Comparison of ENCODE assay signal across 1 cellular context in the genomic region with DNA sequence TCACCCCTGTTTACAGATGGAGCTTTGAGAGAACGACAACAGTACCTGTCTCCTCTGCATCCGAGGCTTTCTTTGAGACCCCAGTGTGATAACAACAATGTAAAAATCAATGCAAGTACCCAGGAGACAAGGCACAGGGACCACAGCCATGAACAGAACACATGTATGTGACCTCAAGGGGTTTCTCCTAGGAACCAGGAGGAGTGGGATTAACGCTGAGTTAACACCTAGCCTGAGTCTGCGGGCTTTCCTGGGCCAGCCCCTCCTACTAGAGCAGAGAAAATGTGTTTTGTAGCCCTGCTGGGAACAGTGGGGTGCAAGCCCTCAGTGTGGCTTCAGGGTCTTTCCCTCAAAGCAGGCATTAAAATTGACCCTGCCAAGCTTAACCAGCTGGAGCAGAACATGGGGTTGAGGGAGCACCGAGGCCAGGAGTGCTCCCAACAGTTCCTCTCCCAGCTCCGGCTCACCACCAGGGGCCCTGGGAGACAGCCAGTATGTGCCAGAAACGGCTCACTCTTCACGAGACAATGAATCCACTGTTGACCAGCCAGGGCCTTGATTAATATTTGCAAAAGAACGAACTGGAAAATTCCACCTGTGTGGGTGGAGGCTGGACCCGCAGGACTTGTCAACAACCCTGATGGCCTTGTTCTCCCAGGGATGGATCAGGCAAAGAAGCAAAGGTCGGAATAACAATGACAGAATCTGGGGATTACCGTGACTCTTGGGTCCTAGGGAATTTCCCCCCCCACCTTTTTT.
TF ChIP-seq lines count a peak whose summit lies in the region.

No MANE protein-coding gene starts in this region.

TF ChIP-seq in HepG2, 621 proteins besides CTCF, POLR2A, EP300 and RAD21 (continued from another document and continues in another):
- TF ChIP-seq, protein P1, sequence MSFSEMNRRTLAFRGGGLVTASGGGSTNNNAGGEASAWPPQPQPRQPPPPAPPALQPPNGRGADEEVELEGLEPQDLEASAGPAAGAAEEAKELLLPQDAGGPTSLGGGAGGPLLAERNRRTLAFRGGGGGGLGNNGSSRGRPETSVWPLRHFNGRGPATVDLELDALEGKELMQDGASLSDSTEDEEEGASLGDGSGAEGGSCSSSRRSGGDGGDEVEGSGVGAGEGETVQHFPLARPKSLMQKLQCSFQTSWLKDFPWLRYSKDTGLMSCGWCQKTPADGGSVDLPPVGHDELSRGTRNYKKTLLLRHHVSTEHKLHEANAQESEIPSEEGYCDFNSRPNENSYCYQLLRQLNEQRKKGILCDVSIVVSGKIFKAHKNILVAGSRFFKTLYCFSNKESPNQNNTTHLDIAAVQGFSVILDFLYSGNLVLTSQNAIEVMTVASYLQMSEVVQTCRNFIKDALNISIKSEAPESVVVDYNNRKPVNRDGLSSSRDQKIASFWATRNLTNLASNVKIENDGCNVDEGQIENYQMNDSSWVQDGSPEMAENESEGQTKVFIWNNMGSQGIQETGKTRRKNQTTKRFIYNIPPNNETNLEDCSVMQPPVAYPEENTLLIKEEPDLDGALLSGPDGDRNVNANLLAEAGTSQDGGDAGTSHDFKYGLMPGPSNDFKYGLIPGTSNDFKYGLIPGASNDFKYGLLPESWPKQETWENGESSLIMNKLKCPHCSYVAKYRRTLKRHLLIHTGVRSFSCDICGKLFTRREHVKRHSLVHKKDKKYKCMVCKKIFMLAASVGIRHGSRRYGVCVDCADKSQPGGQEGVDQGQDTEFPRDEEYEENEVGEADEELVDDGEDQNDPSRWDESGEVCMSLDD (CRISPR knock-in tag; IDR thresholded peaks at IDR 0.05; ENCODE audit: borderline replicate concordance), result no peak
- TF ChIP-seq ZNF614 (CRISPR knock-in tag; IDR thresholded peaks at IDR 0.05; ENCODE audit: borderline replicate concordance) (0 out of 2 replicates have a peak, but pooled peaks have one; percentile 20), ZNF563 (CRISPR knock-in tag; IDR thresholded peaks at IDR 0.05) (no peak), CHCHD3 (CRISPR knock-in tag; IDR thresholded peaks at IDR 0.05) (no peak), DNMT1 (CRISPR knock-in tag; IDR thresholded peaks at IDR 0.05) (no peak), ZNF766 (CRISPR knock-in tag; IDR thresholded peaks at IDR 0.05; ENCODE audit: borderline replicate concordance) (peak; percentile 78; the same call in 1 of the 2 replicates), AKAP8 (CRISPR knock-in tag; IDR thresholded peaks at IDR 0.05) (peak; percentile 91), CAMTA2 (CRISPR knock-in tag; IDR thresholded peaks at IDR 0.05; ENCODE audit: borderline replicate concordance) (no peak), ZBTB21 (CRISPR knock-in tag; IDR thresholded peaks at IDR 0.05) (peak; percentile 55; the same call in 1 of the 2 replicates), ZNF367 (CRISPR knock-in tag; IDR thresholded peaks at IDR 0.05; ENCODE audit: borderline replicate concordance) (0 out of 2 replicates have a peak, but pooled peaks have one; percentile 23), ZNF205 (CRISPR knock-in tag; IDR thresholded peaks at IDR 0.05) (no peak; the same call in 1 of the 2 replicates), ZNF354B (CRISPR knock-in tag; IDR thresholded peaks at IDR 0.05) (no peak), ADNP (CRISPR knock-in tag; IDR thresholded peaks at IDR 0.05) (no peak; the same call in 1 of the 2 replicates), CENPX (CRISPR knock-in tag; IDR thresholded peaks at IDR 0.05) (no peak), ZNF33A (CRISPR knock-in tag; IDR thresholded peaks at IDR 0.05; ENCODE audit: borderline replicate concordance) (no peak), CREB3 (CRISPR knock-in tag; IDR thresholded peaks at IDR 0.05) (peak; percentile 83; the same call in 1 of the 2 replicates), ZFP36L1 (CRISPR knock-in tag; IDR thresholded peaks at IDR 0.05) (no peak; the same call in 1 of the 2 replicates), ZMYM3 (CRISPR knock-in tag; IDR thresholded peaks at IDR 0.05) (no peak; the same call in 1 of the 2 replicates), FLYWCH1 (CRISPR knock-in tag; IDR thresholded peaks at IDR 0.05) (no peak), MAFF (IDR thresholded peaks at IDR 0.05; ENCODE audit: low read depth, low read length) (no peak), ARID2 (CRISPR knock-in tag; IDR thresholded peaks at IDR 0.05; ENCODE audit: borderline replicate concordance) (0 out of 2 replicates have a peak, but pooled peaks have one; percentile 22), ZNF230 (CRISPR knock-in tag; IDR thresholded peaks at IDR 0.05) (no peak), SRY (CRISPR knock-in tag; IDR thresholded peaks at IDR 0.05) (peak; percentile 72; the same call in 1 of the 2 replicates), ZNF788 (CRISPR knock-in tag; IDR thresholded peaks at IDR 0.05; ENCODE audit: borderline replicate concordance) (peak; percentile 81), HBP1 (CRISPR knock-in tag; IDR thresholded peaks at IDR 0.05; ENCODE audit: low read depth) (0 out of 2 replicates have a peak, but pooled peaks have one; percentile 64), POLR2AphosphoS5 (IDR thresholded peaks at IDR 0.05; ENCODE audit: low read depth, low read length) (peak; percentile 66), ZNF326 (CRISPR knock-in tag; IDR thresholded peaks at IDR 0.05; ENCODE audit: borderline replicate concordance) (0 out of 2 replicates have a peak, but pooled peaks have one; percentile 13), KDM3A (CRISPR knock-in tag; IDR thresholded peaks at IDR 0.05; ENCODE audit: low read depth) (no peak; the same call in 1 of the 2 replicates), ZNF674 (CRISPR knock-in tag; IDR thresholded peaks at IDR 0.05; ENCODE audit: low read depth) (no peak), CREB1 (IDR thresholded peaks at IDR 0.05) (peak; percentile 39; the same call in 1 of the 2 replicates), CREB1 (CRISPR knock-in tag; IDR thresholded peaks at IDR 0.05) (peak; percentile 66), ZNF34 (CRISPR knock-in tag; IDR thresholded peaks at IDR 0.05; ENCODE audit: borderline replicate concordance) (no peak), HMG20A (CRISPR knock-in tag; IDR thresholded peaks at IDR 0.05; ENCODE audit: borderline replicate concordance) (no peak; the same call in none of the 2 replicates), E2F1 (CRISPR knock-in tag; IDR thresholded peaks at IDR 0.05) (no peak), IRF1 (CRISPR knock-in tag; IDR thresholded peaks at IDR 0.05; ENCODE audit: low read depth) (no peak), CBX5 (CRISPR knock-in tag; IDR thresholded peaks at IDR 0.05; ENCODE audit: borderline replicate concordance) (0 out of 2 replicates have a peak, but pooled peaks have one; percentile 30)
- TF ChIP-seq, protein P2, sequence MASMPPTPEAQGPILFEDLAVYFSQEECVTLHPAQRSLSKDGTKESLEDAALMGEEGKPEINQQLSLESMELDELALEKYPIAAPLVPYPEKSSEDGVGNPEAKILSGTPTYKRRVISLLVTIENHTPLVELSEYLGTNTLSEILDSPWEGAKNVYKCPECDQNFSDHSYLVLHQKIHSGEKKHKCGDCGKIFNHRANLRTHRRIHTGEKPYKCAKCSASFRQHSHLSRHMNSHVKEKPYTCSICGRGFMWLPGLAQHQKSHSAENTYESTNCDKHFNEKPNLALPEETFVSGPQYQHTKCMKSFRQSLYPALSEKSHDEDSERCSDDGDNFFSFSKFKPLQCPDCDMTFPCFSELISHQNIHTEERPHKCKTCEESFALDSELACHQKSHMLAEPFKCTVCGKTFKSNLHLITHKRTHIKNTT (CRISPR knock-in tag; IDR thresholded peaks at IDR 0.05), result no peak
- TF ChIP-seq, protein P3, sequence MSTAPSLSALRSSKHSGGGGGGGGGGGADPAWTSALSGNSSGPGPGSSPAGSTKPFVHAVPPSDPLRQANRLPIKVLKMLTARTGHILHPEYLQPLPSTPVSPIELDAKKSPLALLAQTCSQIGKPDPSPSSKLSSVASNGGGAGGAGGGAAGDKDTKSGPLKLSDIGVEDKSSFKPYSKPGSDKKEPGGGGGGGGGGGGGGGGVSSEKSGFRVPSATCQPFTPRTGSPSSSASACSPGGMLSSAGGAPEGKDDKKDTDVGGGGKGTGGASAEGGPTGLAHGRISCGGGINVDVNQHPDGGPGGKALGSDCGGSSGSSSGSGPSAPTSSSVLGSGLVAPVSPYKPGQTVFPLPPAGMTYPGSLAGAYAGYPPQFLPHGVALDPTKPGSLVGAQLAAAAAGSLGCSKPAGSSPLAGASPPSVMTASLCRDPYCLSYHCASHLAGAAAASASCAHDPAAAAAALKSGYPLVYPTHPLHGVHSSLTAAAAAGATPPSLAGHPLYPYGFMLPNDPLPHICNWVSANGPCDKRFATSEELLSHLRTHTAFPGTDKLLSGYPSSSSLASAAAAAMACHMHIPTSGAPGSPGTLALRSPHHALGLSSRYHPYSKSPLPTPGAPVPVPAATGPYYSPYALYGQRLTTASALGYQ (CRISPR knock-in tag; IDR thresholded peaks at IDR 0.05), result peak; percentile 78; the same call in 1 of the 2 replicates
- TF ChIP-seq, protein P4, sequence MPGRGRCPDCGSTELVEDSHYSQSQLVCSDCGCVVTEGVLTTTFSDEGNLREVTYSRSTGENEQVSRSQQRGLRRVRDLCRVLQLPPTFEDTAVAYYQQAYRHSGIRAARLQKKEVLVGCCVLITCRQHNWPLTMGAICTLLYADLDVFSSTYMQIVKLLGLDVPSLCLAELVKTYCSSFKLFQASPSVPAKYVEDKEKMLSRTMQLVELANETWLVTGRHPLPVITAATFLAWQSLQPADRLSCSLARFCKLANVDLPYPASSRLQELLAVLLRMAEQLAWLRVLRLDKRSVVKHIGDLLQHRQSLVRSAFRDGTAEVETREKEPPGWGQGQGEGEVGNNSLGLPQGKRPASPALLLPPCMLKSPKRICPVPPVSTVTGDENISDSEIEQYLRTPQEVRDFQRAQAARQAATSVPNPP (CRISPR knock-in tag; IDR thresholded peaks at IDR 0.05), result peak; percentile 66; the same call in 1 of the 2 replicates
- TF ChIP-seq, protein P5, sequence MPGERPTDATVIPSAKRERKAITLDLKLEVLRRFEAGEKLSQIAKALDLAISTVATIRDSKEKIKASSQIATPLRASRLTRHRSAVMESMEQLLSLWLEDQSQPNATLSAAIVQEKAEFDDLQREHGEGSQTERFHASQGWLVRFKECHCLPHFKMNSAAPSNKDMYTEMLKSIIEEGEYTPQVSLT (CRISPR knock-in tag; IDR thresholded peaks at IDR 0.05; ENCODE audit: borderline replicate concordance, low read depth), result no peak
- TF ChIP-seq, protein P6, sequence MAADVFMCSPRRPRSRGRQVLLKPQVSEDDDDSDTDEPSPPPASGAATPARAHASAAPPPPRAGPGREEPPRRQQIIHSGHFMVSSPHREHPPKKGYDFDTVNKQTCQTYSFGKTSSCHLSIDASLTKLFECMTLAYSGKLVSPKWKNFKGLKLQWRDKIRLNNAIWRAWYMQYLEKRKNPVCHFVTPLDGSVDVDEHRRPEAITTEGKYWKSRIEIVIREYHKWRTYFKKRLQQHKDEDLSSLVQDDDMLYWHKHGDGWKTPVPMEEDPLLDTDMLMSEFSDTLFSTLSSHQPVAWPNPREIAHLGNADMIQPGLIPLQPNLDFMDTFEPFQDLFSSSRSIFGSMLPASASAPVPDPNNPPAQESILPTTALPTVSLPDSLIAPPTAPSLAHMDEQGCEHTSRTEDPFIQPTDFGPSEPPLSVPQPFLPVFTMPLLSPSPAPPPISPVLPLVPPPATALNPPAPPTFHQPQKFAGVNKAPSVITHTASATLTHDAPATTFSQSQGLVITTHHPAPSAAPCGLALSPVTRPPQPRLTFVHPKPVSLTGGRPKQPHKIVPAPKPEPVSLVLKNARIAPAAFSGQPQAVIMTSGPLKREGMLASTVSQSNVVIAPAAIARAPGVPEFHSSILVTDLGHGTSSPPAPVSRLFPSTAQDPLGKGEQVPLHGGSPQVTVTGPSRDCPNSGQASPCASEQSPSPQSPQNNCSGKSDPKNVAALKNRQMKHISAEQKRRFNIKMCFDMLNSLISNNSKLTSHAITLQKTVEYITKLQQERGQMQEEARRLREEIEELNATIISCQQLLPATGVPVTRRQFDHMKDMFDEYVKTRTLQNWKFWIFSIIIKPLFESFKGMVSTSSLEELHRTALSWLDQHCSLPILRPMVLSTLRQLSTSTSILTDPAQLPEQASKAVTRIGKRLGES (CRISPR knock-in tag; IDR thresholded peaks at IDR 0.05; ENCODE audit: borderline replicate concordance), result no peak
- TF ChIP-seq, protein P7, sequence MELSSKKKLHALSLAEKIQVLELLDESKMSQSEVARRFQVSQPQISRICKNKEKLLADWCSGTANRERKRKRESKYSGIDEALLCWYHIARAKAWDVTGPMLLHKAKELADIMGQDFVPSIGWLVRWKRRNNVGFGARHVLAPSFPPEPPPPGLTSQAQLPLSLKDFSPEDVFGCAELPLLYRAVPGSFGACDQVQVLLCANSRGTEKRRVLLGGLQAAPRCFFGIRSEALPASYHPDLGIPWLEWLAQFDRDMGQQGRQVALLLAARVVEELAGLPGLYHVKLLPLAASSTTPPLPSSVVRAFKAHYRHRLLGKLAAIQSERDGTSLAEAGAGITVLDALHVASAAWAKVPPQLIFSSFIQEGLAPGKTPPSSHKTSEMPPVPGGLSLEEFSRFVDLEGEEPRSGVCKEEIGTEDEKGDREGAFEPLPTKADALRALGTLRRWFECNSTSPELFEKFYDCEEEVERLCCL (CRISPR knock-in tag; IDR thresholded peaks at IDR 0.05; ENCODE audit: borderline replicate concordance), result no peak
